Comparison of ENCODE assay signal across 8 cellular contexts in the genomic region with DNA sequence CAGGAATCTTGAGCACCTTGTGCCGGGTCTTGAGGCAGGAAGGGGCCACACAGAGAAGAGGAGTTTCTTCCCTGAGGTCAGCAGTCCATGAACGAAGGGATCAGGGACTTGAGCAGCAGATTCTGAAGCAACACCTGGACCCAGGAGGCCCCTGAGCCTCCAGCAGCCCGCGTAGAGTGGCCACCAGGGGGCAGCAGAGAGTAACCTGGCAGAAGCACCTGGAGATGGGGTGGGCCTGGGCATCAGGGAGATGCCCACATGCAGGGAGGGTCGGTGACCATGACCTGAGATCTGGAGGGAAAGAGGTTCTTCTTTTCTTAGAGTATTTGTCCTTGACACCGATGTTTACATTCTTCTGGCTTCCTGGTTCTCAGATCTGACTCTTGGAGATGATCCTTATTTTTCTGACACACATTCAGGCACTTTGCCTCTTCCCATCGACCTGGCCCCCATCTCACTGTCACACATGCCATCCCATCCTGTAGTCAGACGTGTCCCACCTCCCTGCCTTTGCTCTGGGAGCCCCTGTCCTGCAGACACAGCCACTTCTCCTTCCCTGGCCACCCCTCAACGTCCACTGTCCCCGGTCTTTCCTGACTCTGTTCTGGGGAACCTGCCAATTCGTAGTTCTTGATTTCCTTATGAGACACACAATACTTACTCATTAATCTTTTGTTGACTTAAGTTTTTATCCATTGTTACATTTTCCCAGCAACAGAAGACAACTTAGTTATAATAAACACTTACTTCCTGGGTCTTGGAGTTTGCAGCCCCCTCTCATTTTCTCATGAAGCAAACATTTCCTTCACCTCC.
DNase-seq lines count a peak whose midpoint lies in the region; ATAC-seq and TF ChIP-seq lines count a peak whose summit lies in the region.

No MANE protein-coding gene starts in this region.

- TF ChIP-seq CTCF in OCI-LY3 (IDR thresholded peaks at IDR 0.05; ENCODE audit: low read depth, low read length) (peak; percentile 85), fibroblast of the aortic adventitia (IDR thresholded peaks at IDR 0.05; ENCODE audit: insufficient read depth, low read length) (peak; percentile 97), progenitor cell of endocrine pancreas (IDR thresholded peaks at IDR 0.05; ENCODE audit: unreplicated experiment) (peak; percentile 95), uterus (IDR thresholded peaks at IDR 0.05) (peak; percentile 58 to 82 (median 70))

- no peaks in the 10 kb centered on the region for H3K27me3 ChIP-seq in OCI-LY3 (ENCODE audit: low read depth, low read length)
- no peaks in the 10 kb centered on the region for H3K27me3 ChIP-seq in uterus

- peak overlapping the region; percentile 68 for H3K4me2 ChIP-seq in OCI-LY3 (ENCODE audit: low read length)

- H3K4me1 ChIP-seq in OCI-LY3 (ENCODE audit: low read length) (peaks cover 61% of the 10 kb centered on the region), uterus (no peaks in the 10 kb centered on the region)

- H3K9ac ChIP-seq in OCI-LY3 (ENCODE audit: low read length): peak overlapping the region; percentile 94

- DNase-seq in NCI-H82 (lab: John Stamatoyannopoulos, UW) (peak; percentile 58), NCI-H82 treated with DMSO at 0.1 percent for 48 hours (lab: John Stamatoyannopoulos, UW; ENCODE audit: unreplicated experiment) (no peak), fibroblast of the aortic adventitia (ENCODE audit: low read depth) (peak; percentile 58), progenitor cell of endocrine pancreas (ENCODE audit: low spot score, unreplicated experiment) (peak; percentile 72), uterus (peak; percentile 26 to 29)
- DNase-seq in activated T-cell treated with anti-CD3 and anti-CD28 coated beads, Interleukin-2, amount 50 U/mL, for 72 hours: peak; percentile 73 to 79

- TF ChIP-seq POLR2A in uterus (IDR thresholded peaks at IDR 0.05): no peak

- H3K27me3 Mint-ChIP-seq in activated T-cell treated with anti-CD3 and anti-CD28 coated beads, Interleukin-2, amount 50 U/mL, for 72 hours (ENCODE audit: low read depth): no peaks in the 10 kb centered on the region
- H3K27me3 Mint-ChIP-seq in progenitor cell of endocrine pancreas: peaks cover 76% of the 10 kb centered on the region

- no peaks in the 10 kb centered on the region for H3K9me3 ChIP-seq in OCI-LY3 (ENCODE audit: insufficient read depth, low read length)
- no peaks in the 10 kb centered on the region for H3K9me3 ChIP-seq in uterus

- ATAC-seq in activated T-cell treated with anti-CD3 and anti-CD28 coated beads, Interleukin-2, amount 50 U/mL, for 72 hours (replicated peaks in 1 of 2): peak; percentile 64 to 68
- no peak for ATAC-seq in HG02763 (IDR thresholded peaks at IDR 0.05; ENCODE audit: unreplicated experiment)

- no peak overlapping the region for H3K27ac Mint-ChIP-seq in activated T-cell treated with anti-CD3 and anti-CD28 coated beads, Interleukin-2, amount 50 U/mL, for 72 hours
- no peak overlapping the region for H3K27ac Mint-ChIP-seq in progenitor cell of endocrine pancreas

- peaks cover 27% of the 10 kb centered on the region for H3K79me2 ChIP-seq in OCI-LY3 (ENCODE audit: low read length)

- H3K27ac ChIP-seq in OCI-LY3 (ENCODE audit: low read length) (peak overlapping the region; percentile 99), uterus (no peak overlapping the region)

- H2AFZ ChIP-seq in OCI-LY3 (ENCODE audit: low read depth, low read length): no peak overlapping the region

- intact Hi-C loops in uterus (cut with DNase I; ENCODE audit: low total_unique reads): loop anchor here (5.0 kb wide), 1 partner anchor 36 kb away; no protein-coding TSS in a partner anchor

- H3K4me3 Mint-ChIP-seq in activated T-cell treated with anti-CD3 and anti-CD28 coated beads, Interleukin-2, amount 50 U/mL, for 72 hours: no peak overlapping the region
- no peak overlapping the region for H3K4me3 Mint-ChIP-seq in progenitor cell of endocrine pancreas (ENCODE audit: low read depth)

- no peaks in the 10 kb centered on the region for H3K4me1 Mint-ChIP-seq in activated T-cell treated with anti-CD3 and anti-CD28 coated beads, Interleukin-2, amount 50 U/mL, for 72 hours (ENCODE audit: low read depth)
- H3K4me1 Mint-ChIP-seq in progenitor cell of endocrine pancreas (ENCODE audit: low read depth): no peaks in the 10 kb centered on the region

- H3K9me3 Mint-ChIP-seq in activated T-cell treated with anti-CD3 and anti-CD28 coated beads, Interleukin-2, amount 50 U/mL, for 72 hours: no peaks in the 10 kb centered on the region
- H3K9me3 Mint-ChIP-seq in progenitor cell of endocrine pancreas (ENCODE audit: low read depth): no peaks in the 10 kb centered on the region

- H3K36me3 ChIP-seq in OCI-LY3 (replicated peaks; ENCODE audit: low read depth, low read length): peaks cover 7% of the 10 kb centered on the region
- no peaks in the 10 kb centered on the region for H3K36me3 ChIP-seq in uterus

- H3K4me3 ChIP-seq in OCI-LY3 (ENCODE audit: low read length) (peak overlapping the region; percentile 71; the same call in 1 of the 2 replicates), fibroblast of the aortic adventitia (ENCODE audit: low read depth, low read length) (no peak overlapping the region), uterus (no peak overlapping the region)

- no peaks in the 10 kb centered on the region for H3K36me3 Mint-ChIP-seq in activated T-cell treated with anti-CD3 and anti-CD28 coated beads, Interleukin-2, amount 50 U/mL, for 72 hours (ENCODE audit: insufficient read depth in 2 of 2)
- H3K36me3 Mint-ChIP-seq in progenitor cell of endocrine pancreas (ENCODE audit: insufficient read depth): no peaks in the 10 kb centered on the region

- H4K20me1 ChIP-seq in OCI-LY3 (ENCODE audit: insufficient read depth, low read length): no peaks in the 10 kb centered on the region
